2 cellular contexts compared by ENCODE assay signal in the genomic region with DNA sequence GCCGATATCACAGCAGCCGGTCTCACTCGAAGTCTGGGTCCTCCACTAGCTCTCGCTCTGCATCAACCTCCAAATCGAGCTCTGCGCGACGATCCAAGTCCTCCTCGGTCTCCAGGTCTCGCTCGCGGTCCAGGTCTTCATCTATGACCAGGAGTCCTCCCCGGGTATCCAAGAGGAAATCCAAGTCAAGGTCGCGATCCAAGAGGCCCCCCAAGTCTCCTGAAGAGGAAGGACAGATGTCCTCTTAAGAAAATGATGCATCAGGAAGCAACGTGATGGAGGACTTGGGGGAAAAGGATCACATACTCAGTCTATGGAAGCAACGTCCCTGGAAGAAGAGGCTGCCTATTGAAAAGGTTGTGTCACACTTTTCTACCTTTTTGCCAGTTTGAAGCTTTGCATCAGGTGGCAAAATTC.
A peak's percentile ranks its signal among the peaks of the same experiment; 100 is the strongest.
TF ChIP-seq lines count a peak whose summit lies in the region.

No MANE protein-coding gene starts in this region.

TF ChIP-seq in SK-N-SH, 30 proteins besides CTCF, POLR2A, EP300 and RAD21:
- TF ChIP-seq, protein P1, sequence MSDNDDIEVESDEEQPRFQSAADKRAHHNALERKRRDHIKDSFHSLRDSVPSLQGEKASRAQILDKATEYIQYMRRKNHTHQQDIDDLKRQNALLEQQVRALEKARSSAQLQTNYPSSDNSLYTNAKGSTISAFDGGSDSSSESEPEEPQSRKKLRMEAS (IDR thresholded peaks at IDR 0.05; ENCODE audit: low read depth): no peak
- TF ChIP-seq USF2 (IDR thresholded peaks at IDR 0.05; ENCODE audit: borderline replicate concordance, low read depth, low read length) (no peak), TEAD4 (IDR thresholded peaks at IDR 0.05; ENCODE audit: borderline replicate concordance, insufficient read depth) (no peak), NFIC (IDR thresholded peaks at IDR 0.05; ENCODE audit: borderline replicate concordance) (no peak), GABPA (IDR thresholded peaks at IDR 0.05; ENCODE audit: low read depth) (no peak), RCOR1 (IDR thresholded peaks at IDR 0.05; ENCODE audit: low read length) (no peak), CHD2 (IDR thresholded peaks at IDR 0.05; ENCODE audit: low read length, partially characterized antibody) (no peak), SIN3A (IDR thresholded peaks at IDR 0.05; ENCODE audit: borderline replicate concordance, low read depth, low read length) (no peak), GATA2 (CRISPR knock-in tag; IDR thresholded peaks at IDR 0.05) (no peak), RXRA (IDR thresholded peaks at IDR 0.05; ENCODE audit: borderline replicate concordance, low read depth) (no peak), NRF1 (IDR thresholded peaks at IDR 0.05; ENCODE audit: low read depth, low read length) (no peak), FOSL2 (IDR thresholded peaks at IDR 0.05; ENCODE audit: borderline replicate concordance, low read depth) (no peak), PBX3 (IDR thresholded peaks at IDR 0.05) (no peak)
- TF ChIP-seq, protein P2, sequence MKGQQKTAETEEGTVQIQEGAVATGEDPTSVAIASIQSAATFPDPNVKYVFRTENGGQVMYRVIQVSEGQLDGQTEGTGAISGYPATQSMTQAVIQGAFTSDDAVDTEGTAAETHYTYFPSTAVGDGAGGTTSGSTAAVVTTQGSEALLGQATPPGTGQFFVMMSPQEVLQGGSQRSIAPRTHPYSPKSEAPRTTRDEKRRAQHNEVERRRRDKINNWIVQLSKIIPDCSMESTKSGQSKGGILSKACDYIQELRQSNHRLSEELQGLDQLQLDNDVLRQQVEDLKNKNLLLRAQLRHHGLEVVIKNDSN (IDR thresholded peaks at IDR 0.05; ENCODE audit: borderline replicate concordance, low read depth): no peak
- TF ChIP-seq, protein P3, sequence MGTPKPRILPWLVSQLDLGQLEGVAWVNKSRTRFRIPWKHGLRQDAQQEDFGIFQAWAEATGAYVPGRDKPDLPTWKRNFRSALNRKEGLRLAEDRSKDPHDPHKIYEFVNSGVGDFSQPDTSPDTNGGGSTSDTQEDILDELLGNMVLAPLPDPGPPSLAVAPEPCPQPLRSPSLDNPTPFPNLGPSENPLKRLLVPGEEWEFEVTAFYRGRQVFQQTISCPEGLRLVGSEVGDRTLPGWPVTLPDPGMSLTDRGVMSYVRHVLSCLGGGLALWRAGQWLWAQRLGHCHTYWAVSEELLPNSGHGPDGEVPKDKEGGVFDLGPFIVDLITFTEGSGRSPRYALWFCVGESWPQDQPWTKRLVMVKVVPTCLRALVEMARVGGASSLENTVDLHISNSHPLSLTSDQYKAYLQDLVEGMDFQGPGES (IDR thresholded peaks at IDR 0.05; ENCODE audit: low read depth, low read length): no peak
- TF ChIP-seq, protein P4, sequence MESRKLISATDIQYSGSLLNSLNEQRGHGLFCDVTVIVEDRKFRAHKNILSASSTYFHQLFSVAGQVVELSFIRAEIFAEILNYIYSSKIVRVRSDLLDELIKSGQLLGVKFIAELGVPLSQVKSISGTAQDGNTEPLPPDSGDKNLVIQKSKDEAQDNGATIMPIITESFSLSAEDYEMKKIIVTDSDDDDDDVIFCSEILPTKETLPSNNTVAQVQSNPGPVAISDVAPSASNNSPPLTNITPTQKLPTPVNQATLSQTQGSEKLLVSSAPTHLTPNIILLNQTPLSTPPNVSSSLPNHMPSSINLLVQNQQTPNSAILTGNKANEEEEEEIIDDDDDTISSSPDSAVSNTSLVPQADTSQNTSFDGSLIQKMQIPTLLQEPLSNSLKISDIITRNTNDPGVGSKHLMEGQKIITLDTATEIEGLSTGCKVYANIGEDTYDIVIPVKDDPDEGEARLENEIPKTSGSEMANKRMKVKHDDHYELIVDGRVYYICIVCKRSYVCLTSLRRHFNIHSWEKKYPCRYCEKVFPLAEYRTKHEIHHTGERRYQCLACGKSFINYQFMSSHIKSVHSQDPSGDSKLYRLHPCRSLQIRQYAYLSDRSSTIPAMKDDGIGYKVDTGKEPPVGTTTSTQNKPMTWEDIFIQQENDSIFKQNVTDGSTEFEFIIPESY (IDR thresholded peaks at IDR 0.05; ENCODE audit: borderline replicate concordance, low read depth): no peak

TF ChIP-seq in H1, 55 proteins besides CTCF, POLR2A, EP300 and RAD21:
- TF ChIP-seq CBX5 (IDR thresholded peaks at IDR 0.05; ENCODE audit: low read depth, low read length) (no peak), SP2 (IDR thresholded peaks at IDR 0.05; ENCODE audit: low read length) (no peak), POU5F1 (IDR thresholded peaks at IDR 0.05; ENCODE audit: low read depth, low read length) (no peak), CBX8 (IDR thresholded peaks at IDR 0.05; ENCODE audit: borderline replicate concordance, low read depth, low read length) (no peak), EZH2 (IDR thresholded peaks at IDR 0.05; ENCODE audit: low read depth, low read length, severe bottlenecking) (peak; percentile 25), SP4 (IDR thresholded peaks at IDR 0.05; ENCODE audit: low read length) (0 out of 2 replicates have a peak, but pooled peaks have one; percentile 58), KDM1A (IDR thresholded peaks at IDR 0.05; ENCODE audit: borderline replicate concordance, low read length) (no peak), GTF2F1 (IDR thresholded peaks at IDR 0.05; ENCODE audit: borderline replicate concordance, low read depth, low read length) (no peak)
TF ChIP-seq in H1: peak in this region for 2.
